ENCODE assay signal across 20 cellular contexts in genomic region chr1:67863637-67864036, GRCh38. TPM values are rescaled to one million over a fixed set of nuclear protein-coding genes. Genes with fewer than 3 reads are reported as not detected.
DNase-seq lines count a peak whose midpoint lies in the region; ATAC-seq, FAIRE-seq and TF ChIP-seq lines count a peak whose summit lies in the region.
"Had no signal": no experiment of that assay in that cellular context is flagged by ENCODE, and none has a peak within 500 bp of the region (broad histone marks: within the 10 kb centered on the region; RNA-seq: fewer than 3 reads in every experiment).

No MANE protein-coding gene starts in this region.

- TF ChIP-seq RAD21 in K562 (CRISPR knock-in tag; conservative IDR thresholded peaks at IDR 0.05 in 1 of 2, IDR thresholded peaks at IDR 0.05 in 1 of 2): no peak

- H4K20me1 ChIP-seq in K562 (replicated peaks; ENCODE audit: control insufficient read depth, insufficient read depth, low read length): no peaks in the 10 kb centered on the region
- H4K20me1 ChIP-seq: BLaER1 treated with 17β-estradiol and CSF1 and Interleukin-3, amounts not matched to agents 10 nM and 100 nM had no signal

- H3K4me3 ChIP-seq in K562: no peak overlapping the region
- H3K4me3 ChIP-seq: BLaER1 treated with 17β-estradiol and CSF1 and Interleukin-3, amounts not matched to agents 10 nM and 100 nM; HAP-1 had no signal

- H3K27ac Mint-ChIP-seq in natural killer cell treated with Interleukin-12 subunit alpha and Interleukin-12 subunit beta and Interleukin-15 and Interleukin-18, amount 100 ng/mL, for 72 hours: no peak overlapping the region
- H3K27ac Mint-ChIP-seq: CD4-positive, CD25-positive, alpha-beta regulatory T cell had no signal

- no peaks in the 10 kb centered on the region for H3K9me3 Mint-ChIP-seq in natural killer cell treated with Interleukin-12 subunit alpha and Interleukin-12 subunit beta and Interleukin-15 and Interleukin-18, amount 100 ng/mL, for 72 hours
- H3K9me3 Mint-ChIP-seq: CD4-positive, CD25-positive, alpha-beta regulatory T cell had no signal

- no peaks in the 10 kb centered on the region; a peak in 1 of 5 replicates for H3K27me3 ChIP-seq in K562 (ENCODE audit: control insufficient read depth in 2 of 2, insufficient read depth in 2 of 2, low read length in 2 of 2)
- H3K27me3 ChIP-seq: BLaER1 treated with 17β-estradiol and CSF1 and Interleukin-3, amounts not matched to agents 10 nM and 100 nM had no signal

- ATAC-seq in K562 (no peak), GM18873 (IDR thresholded peaks at IDR 0.05; ENCODE audit: low FRiP score, unreplicated experiment) (no peak)
- ATAC-seq in natural killer cell treated with Interleukin-12 subunit alpha and Interleukin-12 subunit beta and Interleukin-15 and Interleukin-18, amount 100 ng/mL, for 72 hours: no peak

- no peaks in the 10 kb centered on the region; a peak in 1 of 5 replicates for H3K4me1 ChIP-seq in K562 (replicated peaks in 1 of 2; ENCODE audit: control insufficient read depth in 2 of 2, insufficient read depth in 2 of 2, low read length in 2 of 2)
- H3K4me1 ChIP-seq: BLaER1 treated with 17β-estradiol and CSF1 and Interleukin-3, amounts not matched to agents 10 nM and 100 nM; HAP-1 had no signal

- no peaks in the 10 kb centered on the region for H3K36me3 ChIP-seq in K562 (ENCODE audit: control insufficient read depth, insufficient read depth, low read length)
- H3K36me3 ChIP-seq: BLaER1 treated with 17β-estradiol and CSF1 and Interleukin-3, amounts not matched to agents 10 nM and 100 nM; HAP-1 had no signal

- no peak overlapping the region for H3K4me3 Mint-ChIP-seq in natural killer cell treated with Interleukin-12 subunit alpha and Interleukin-12 subunit beta and Interleukin-15 and Interleukin-18, amount 100 ng/mL, for 72 hours
- H3K4me3 Mint-ChIP-seq: CD4-positive, CD25-positive, alpha-beta regulatory T cell had no signal

- BruUV-seq in K562 (replicated peaks; lab: Mats Ljungman, UMichigan): no TSS peak

- CTCF ChIA-PET in K562 (lab: Yijun Ruan, JAX; ENCODE audit: low intra/inter-chr PET ratio): no interaction called here

- H3K36me3 Mint-ChIP-seq in natural killer cell treated with Interleukin-12 subunit alpha and Interleukin-12 subunit beta and Interleukin-15 and Interleukin-18, amount 100 ng/mL, for 72 hours: no peaks in the 10 kb centered on the region
- H3K36me3 Mint-ChIP-seq: CD4-positive, CD25-positive, alpha-beta regulatory T cell had no signal

- TF ChIP-seq CTCF in K562 (IDR thresholded peaks at IDR 0.05 in 2 of 3, conservative IDR thresholded peaks at IDR 0.05 in 1 of 3; ENCODE audit: insufficient read depth in 2 of 3, low read depth in 1 of 3, low read length in 3 of 3): no peak

- H3K27me3 Mint-ChIP-seq in natural killer cell treated with Interleukin-12 subunit alpha and Interleukin-12 subunit beta and Interleukin-15 and Interleukin-18, amount 100 ng/mL, for 72 hours: peaks cover 10 to 46% of the 10 kb centered on the region in 2 donors

- H3K79me2 ChIP-seq in K562 (ENCODE audit: control insufficient read depth, insufficient read depth, low read length): no peaks in the 10 kb centered on the region

- H3K4me2 ChIP-seq in K562 (ENCODE audit: insufficient read depth, low read length): no peak overlapping the region
- H3K4me2 ChIP-seq: BLaER1 treated with 17β-estradiol and CSF1 and Interleukin-3, amounts not matched to agents 10 nM and 100 nM had no signal

- no peak overlapping the region for H3K9ac ChIP-seq in K562 (ENCODE audit: insufficient read depth in 1 of 2, low read depth in 2 of 2, low read length in 2 of 2)
- H3K9ac ChIP-seq: BLaER1 treated with 17β-estradiol and CSF1 and Interleukin-3, amounts not matched to agents 10 nM and 100 nM had no signal

- DNase-seq in DMS 273 treated with DMSO at 0.1 percent for 48 hours (lab: John Stamatoyannopoulos, UW) (peak; percentile 76), NCI-H1694 treated with DMSO at 0.1 percent for 48 hours (lab: John Stamatoyannopoulos, UW) (peak; percentile 97), NCI-H524 (lab: John Stamatoyannopoulos, UW) (peak; percentile 50 to 86), K562 (ENCODE audit: extremely low read depth in 1 of 4, low spot score in 3 of 4) (no peak), T-helper 1 cell (no peak)
- DNase-seq in natural killer cell treated with Interleukin-12 subunit alpha and Interleukin-12 subunit beta and Interleukin-15 and Interleukin-18, amount 100 ng/mL, for 72 hours (ENCODE audit: low spot score): no peak
- no peak for DNase-seq in activated CD4-positive, alpha-beta T cell treated with anti-CD3 and anti-CD28 coated beads, Interleukin-2, amount 50 U/mL, for 1 hour
- DNase-seq: ACHN; Calu3; CD4-positive, CD25-positive, alpha-beta regulatory T cell; DMS153; DMS79 treated with DMSO at 0.1 percent for 48 hours; EL; GDM1 had no signal

- H3K9me1 ChIP-seq in K562 (ENCODE audit: control insufficient read depth, insufficient read depth, low read length): no peaks in the 10 kb centered on the region

- POLR2A ChIA-PET in K562 (lab: Yijun Ruan, JAX): no interaction called here

- no peak for FAIRE-seq in K562 (lab: Jason Lieb, UNC)
- FAIRE-seq: GM12892, GM19239, H1 had no signal

- no peaks in the 10 kb centered on the region for H3K4me1 Mint-ChIP-seq in natural killer cell treated with Interleukin-12 subunit alpha and Interleukin-12 subunit beta and Interleukin-15 and Interleukin-18, amount 100 ng/mL, for 72 hours (ENCODE audit: low read depth in 2 of 2)
- H3K4me1 Mint-ChIP-seq: CD4-positive, CD25-positive, alpha-beta regulatory T cell had no signal

- H2AFZ ChIP-seq in K562 (ENCODE audit: low read depth, low read length): no peak overlapping the region

- 54% methylated on average over 2 of the region's 2 CpGs for WGBS in K562 (ENCODE audit: insufficient coverage, low coverage, missing lambda C conversion rate)

- no peak overlapping the region for H3K27ac ChIP-seq in K562 (ENCODE audit: extremely low read depth, low read depth, low read length)
- H3K27ac ChIP-seq: BLaER1 treated with 17β-estradiol and CSF1 and Interleukin-3, amounts not matched to agents 10 nM and 100 nM had no signal

- intact Hi-C loops in K562 (cut with micrococcal nuclease): no loop called here

- TF ChIP-seq POLR2A in K562 (conservative IDR thresholded peaks at IDR 0.05): no peak

- in situ Hi-C loops in K562 (cut with MboI): no loop called here

- TF ChIP-seq EP300 in K562 (IDR thresholded peaks at IDR 0.05; ENCODE audit: low read length): no peak

- H3K9me3 ChIP-seq in K562 (replicated peaks; ENCODE audit: control insufficient read depth, insufficient read depth, low read depth, low read length): no peaks in the 10 kb centered on the region
- H3K9me3 ChIP-seq: BLaER1 treated with 17β-estradiol and CSF1 and Interleukin-3, amounts not matched to agents 10 nM and 100 nM; HAP-1 had no signal

TF ChIP-seq in K562, 482 proteins besides CTCF, POLR2A, EP300 and RAD21 (continues in another document):
- TF ChIP-seq ZNF395 (CRISPR knock-in tag; IDR thresholded peaks at IDR 0.05) (no peak), CREBBP (IDR thresholded peaks at IDR 0.05; ENCODE audit: low read depth, low read length) (no peak), ZBTB1 (CRISPR knock-in tag; IDR thresholded peaks at IDR 0.05; ENCODE audit: borderline replicate concordance, low read depth) (no peak), MCM3 (IDR thresholded peaks at IDR 0.05) (no peak), FOS (IDR thresholded peaks at IDR 0.05; ENCODE audit: extremely low read depth, insufficient read length) (no peak), ZBTB26 (CRISPR knock-in tag; IDR thresholded peaks at IDR 0.05) (no peak), SMAD4 (CRISPR knock-in tag; conservative IDR thresholded peaks at IDR 0.05) (no peak)

RNA-seq across cellular contexts. Expression of gene GNG12, which starts 30.4 kb away (rescaled TPM):
- total RNA-seq in K562 (2011; cell fraction: chromatin; rRNA removed; ENCODE audit: low replicate concordance): 1.7 and 2.8 TPM in 2 replicates
- total RNA-seq in K562 (2011; cell fraction: nucleolus; rRNA removed): 0.13 and 0.50 TPM in 2 replicates
- 0.88 and 2.5 TPM in 2 replicates for total RNA-seq in K562 (2011; cell fraction: nucleoplasm; rRNA removed)
- 3.3 and 3.6 TPM in 2 replicates for total RNA-seq in K562 (2014; rRNA removed)
- 6.0 and 6.6 TPM in 2 replicates for total RNA-seq in K562 (2014; rRNA removed; fragmentation: Illumina TruSeq; extraction: Trizol)
- total RNA-seq in K562 (2015; rRNA removed; fragmentation: Illumina TruSeq; extraction: Trizol): 4.9 and 5.6 TPM in 2 replicates
- total RNA-seq in K562 (2021): 3.7 and 4.1 TPM in 2 replicates
- polyA plus RNA-seq in K562 (2011; rRNA removed): 4.6 and 7.5 TPM in 2 replicates
- 0.82 and 5.4 TPM in 2 replicates for polyA plus RNA-seq in K562 (2011; cell fraction: cytosol; rRNA removed)
- polyA plus RNA-seq in K562 (2011; cell fraction: nucleus; rRNA removed): 1.5 and 4.3 TPM in 2 replicates
- polyA plus RNA-seq in K562 (2012): 3.2 and 4.9 TPM in 2 replicates
- polyA plus RNA-seq in K562 (2014; fragmentation: Illumina TruSeq; extraction: Trizol): 4.2 and 5.4 TPM in 2 replicates
- polyA plus RNA-seq in K562 (2014; fragmentation: Nextera tagmentation; extraction: Ambion mirVana): 1 to 10 TPM; 2.6 to 2.7 TPM
- 2.8 and 3.0 TPM in 2 replicates for polyA plus RNA-seq in K562 (2014; rRNA removed)
- polyA minus RNA-seq in K562 (2011; rRNA and poly(A)+ RNA removed): 3.9 and 9.8 TPM in 2 replicates
- 1.4 and 3.4 TPM in 2 replicates for polyA minus RNA-seq in K562 (2011; cell fraction: cytosol; rRNA and poly(A)+ RNA removed)
- polyA minus RNA-seq in K562 (2011; cell fraction: nucleus; rRNA and poly(A)+ RNA removed): 0.67 and 3.6 TPM in 2 replicates
- under 1 TPM; 0.21 to 0.28 TPM for total RNA-seq in natural killer cell treated with Interleukin-12 subunit alpha and Interleukin-12 subunit beta and Interleukin-15 and Interleukin-18, amount 100 ng/mL, for 72 hours
- total RNA-seq: CD4-positive, CD25-positive, alpha-beta regulatory T cell had no signal
- polyA plus RNA-seq: CD4-positive, CD25-positive, alpha-beta regulatory T cell had no signal

Comparison
In these comparisons a context has a peak if more than half of its experiments do, and no peak if none do; other contexts are left out.
1. DNase-seq: peak in DMS 273 treated with DMSO at 0.1 percent for 48 hours (single experiment), NCI-H1694 treated with DMSO at 0.1 percent for 48 hours (single experiment) and NCI-H524 (2 of 2); none in K562 (0 of 4), natural killer cell treated with Interleukin-12 subunit alpha and Interleukin-12 subunit beta and Interleukin-15 and Interleukin-18, amount 100 ng/mL, for 72 hours (single experiment), activated CD4-positive, alpha-beta T cell treated with anti-CD3 and anti-CD28 coated beads, Interleukin-2, amount 50 U/mL, for 1 hour (single experiment) and T-helper 1 cell (0 of 5).